In the genomic region with DNA sequence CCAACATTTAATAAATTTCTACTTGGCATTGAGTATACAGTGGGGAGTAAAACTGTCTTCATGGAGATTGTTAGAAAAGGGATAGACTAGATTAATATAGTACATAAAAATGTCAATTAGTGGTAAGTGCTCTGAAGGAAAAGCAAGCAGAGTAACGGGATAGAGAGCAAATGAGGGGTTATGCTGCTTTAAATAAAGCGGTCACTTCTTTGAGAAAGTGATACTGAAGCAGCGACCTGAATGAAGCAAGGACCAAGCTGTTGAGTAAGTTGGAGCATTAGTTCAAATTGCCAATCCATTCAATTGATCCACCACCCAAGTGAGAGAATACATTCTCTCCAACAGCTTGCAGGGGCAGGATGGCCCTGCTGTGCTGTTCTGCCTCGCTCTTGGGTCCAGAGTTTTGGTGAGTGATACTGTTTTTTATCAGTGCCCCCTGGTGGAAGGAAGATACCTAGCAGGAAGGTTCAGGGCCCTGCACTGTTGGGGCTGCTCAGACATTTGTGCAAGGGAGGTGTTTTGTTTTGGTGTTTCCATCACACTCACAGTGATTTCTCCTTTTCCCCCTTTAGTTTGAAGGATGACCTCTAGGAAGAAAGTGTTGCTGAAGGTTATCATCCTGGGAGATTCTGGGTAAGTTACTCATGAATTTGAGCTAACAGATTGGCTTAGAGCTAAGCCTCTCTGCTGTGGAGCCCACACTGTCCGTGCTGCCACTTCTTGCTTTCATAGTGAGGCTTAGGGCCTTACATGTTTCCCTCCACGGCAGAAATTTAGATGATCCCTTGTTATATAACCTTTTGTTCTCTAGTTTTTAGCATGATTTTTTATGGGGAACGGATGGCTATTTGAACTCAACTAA, we compare ENCODE assay signal across 8 cellular contexts.
DNase-seq lines count a peak whose midpoint lies in the region; ATAC-seq and TF ChIP-seq lines count a peak whose summit lies in the region.

No MANE protein-coding gene starts in this region.

- H3K27ac ChIP-seq in ascending aorta = no peak overlapping the region
- H3K27ac ChIP-seq in skeletal muscle tissue (ENCODE audit: low read depth, low read length) = peak overlapping the region; percentile 71

- peaks cover 38% of the 10 kb centered on the region for H3K36me3 Mint-ChIP-seq in T-cell

- H3K27ac Mint-ChIP-seq in T-cell = peak overlapping the region; percentile 78 to 86

- no peak overlapping the region for H3K4me3 ChIP-seq in ascending aorta
- H3K4me3 ChIP-seq in skeletal muscle tissue (ENCODE audit: low read length in 3 of 3) = no peak overlapping the region

- TF ChIP-seq CTCF in GM10248 (IDR thresholded peaks at IDR 0.05; ENCODE audit: control extremely low read depth, extremely low read depth, low read depth, missing control alignments) = peak; percentile 74
- TF ChIP-seq CTCF in ascending aorta (IDR thresholded peaks at IDR 0.05) = peak; percentile 58 to 78 (median 68)

- H3K9me3 ChIP-seq in ascending aorta (no peaks in the 10 kb centered on the region), skeletal muscle tissue (ENCODE audit: control insufficient read depth in 3 of 3, low read length in 3 of 3) (no peaks in the 10 kb centered on the region)

- intact Hi-C loops in ascending aorta (cut with DNase I) = loop anchor here (1.0 to 5.0 kb wide), 3 partner anchors 68 to 178 kb away; a partner anchor contains a TSS

- H3K27me3 Mint-ChIP-seq in T-cell = no peaks in the 10 kb centered on the region

- H3K4me1 Mint-ChIP-seq in T-cell = peaks cover 57 to 69% (median 64%) of the 10 kb centered on the region in 3 donors

- peak; percentile 79 for DNase-seq in GM10248 (ENCODE audit: extremely low spot score)
- DNase-seq in HEK293T (ENCODE audit: extremely low spot score) = peak; percentile 80
- DNase-seq in NCI-H1092 treated with DMSO at 0.1 percent for 48 hours (lab: John Stamatoyannopoulos, UW) = peak; percentile 37
- DNase-seq in T-cell = peak; percentile 33 to 72 (median 56)
- peak in 1 of 2 donors; percentile 75 for DNase-seq in ascending aorta (ENCODE audit: low spot score in 2 of 2)
- peak; percentile 41 to 68 for DNase-seq in hippocampal formation (lab: John Stamatoyannopoulos, UW)

- H3K36me3 ChIP-seq in ascending aorta (peaks cover 24 to 42% of the 10 kb centered on the region in 2 donors), skeletal muscle tissue (ENCODE audit: control insufficient read depth in 3 of 3, insufficient read depth in 3 of 3, low read length in 3 of 3) (peaks cover 17 to 27% (median 23%) of the 10 kb centered on the region in 3 donors)

- POLR2A ChIA-PET in GM10248 (lab: Yijun Ruan, JAX) = interaction anchor here (2.0 kb wide), 1 partner anchor 115 kb away, joined by 6 read pairs; no protein-coding TSS in a partner anchor
- POLR2A ChIA-PET in HEK293T (lab: Yijun Ruan, JAX) = interaction anchor here (2.6 kb wide), 1 partner anchor 114 kb away, joined by 11 read pairs; no protein-coding TSS in a partner anchor
- POLR2A ChIA-PET in T-cell (lab: Charles Lee) = no interaction called here

- peaks cover 0 to 11% of the 10 kb centered on the region in 2 donors for H3K4me1 ChIP-seq in ascending aorta
- peaks cover 33 to 52% (median 40%) of the 10 kb centered on the region in 3 donors for H3K4me1 ChIP-seq in skeletal muscle tissue (ENCODE audit: control insufficient read depth in 3 of 3, insufficient read depth in 3 of 3, low read length in 3 of 3)

- CTCF ChIA-PET in GM10248 (lab: Yijun Ruan, JAX) (interaction anchor here (0.7 to 7.2 kb wide), 33 partner anchors 8 to 700 kb away, joined by 3 to 66 read pairs (median 4); a partner anchor contains a TSS), HEK293T (lab: Yijun Ruan, JAX) (interaction anchor here (0.6 to 2.4 kb wide), 2 partner anchors 114 to 186 kb away, joined by 4 to 16 read pairs; no protein-coding TSS in a partner anchor), T-cell (lab: Charles Lee) (interaction anchor here (0.6 to 4.3 kb wide), 11 partner anchors 9 to 245 kb away, joined by 3 to 27 read pairs (median 5); no protein-coding TSS in a partner anchor)

- H3K4me3 Mint-ChIP-seq in T-cell = peak overlapping the region in 2 of 3 donors; percentile 23 to 25

- ATAC-seq in T-cell (replicated peaks in 1 of 4) (peak; percentile 94 to 95 (median 94)), HG03139 (IDR thresholded peaks at IDR 0.05; ENCODE audit: unreplicated experiment) (no peak)

- no peaks in the 10 kb centered on the region for H3K9me3 Mint-ChIP-seq in T-cell

- H3K9ac ChIP-seq in skeletal muscle tissue (ENCODE audit: low read depth in 1 of 3, low read length in 3 of 3) = peak overlapping the region; percentile 15 to 58 (median 16)

- no peaks in the 10 kb centered on the region for H3K27me3 ChIP-seq in ascending aorta
- no peaks in the 10 kb centered on the region for H3K27me3 ChIP-seq in skeletal muscle tissue (ENCODE audit: control insufficient read depth in 3 of 3, insufficient read depth in 3 of 3, low read length in 3 of 3)

TF ChIP-seq in HEK293T, 16 proteins besides CTCF, POLR2A, EP300 and RAD21:
- TF ChIP-seq SP1 (IDR thresholded peaks at IDR 0.05) = no peak

Comparison
In these comparisons a context has a peak if more than half of its experiments do, and no peak if none do; other contexts are left out.
1. POLR2A ChIA-PET loops: an anchor here in GM10248 (2.0 kb wide) and HEK293T (2.6 kb wide); none called in T-cell.